Comparison of ENCODE assay signal across 11 cellular contexts in genomic region chr4:1039493-1040343, GRCh38. TPM values are rescaled to one million over a fixed set of nuclear protein-coding genes. Genes with fewer than 3 reads are reported as not detected.
DNase-seq lines count a peak whose midpoint lies in the region; ATAC-seq and TF ChIP-seq lines count a peak whose summit lies in the region.
"Had no signal": no experiment of that assay in that cellular context is flagged by ENCODE, and none has a peak within 500 bp of the region (broad histone marks: within the 10 kb centered on the region; RNA-seq: fewer than 3 reads in every experiment).

No MANE protein-coding gene starts in this region.

- H3K36me3 ChIP-seq in HCT116 (ENCODE audit: control insufficient read depth in 1 of 2, insufficient read depth in 2 of 2, low read length in 2 of 2): no peaks in the 10 kb centered on the region
- no peaks in the 10 kb centered on the region for H3K36me3 ChIP-seq in stomach

- no peak overlapping the region for H2AFZ ChIP-seq in HCT116 (ENCODE audit: low read depth, low read length, poor library complexity, severe bottlenecking)

- RAD21 ChIA-PET in HCT116 (lab: Charles Lee; ENCODE audit: low non-redundant PET in 1 of 2, low total read pairs in 2 of 2, uncharacterized antibody in 2 of 2, unreplicated experiment in 2 of 2): no interaction called here

- no peaks in the 10 kb centered on the region for H4K20me1 ChIP-seq in HCT116 (ENCODE audit: insufficient read depth)

- H3K27ac ChIP-seq in HCT116 (ENCODE audit: low read depth, low read length): peak overlapping the region; percentile 65
- no peak overlapping the region for H3K27ac ChIP-seq in right cardiac atrium (ENCODE audit: low read length)
- peak overlapping the region; percentile 55 to 87 (median 69) for H3K27ac ChIP-seq in stomach

- no peaks in the 10 kb centered on the region for H3K9me3 ChIP-seq in HCT116 (ENCODE audit: control insufficient read depth in 1 of 2, insufficient read depth in 1 of 2, low read depth in 1 of 2, low read length in 2 of 2)
- no peaks in the 10 kb centered on the region for H3K9me3 ChIP-seq in right cardiac atrium (ENCODE audit: control insufficient read depth, low read length)
- no peaks in the 10 kb centered on the region for H3K9me3 ChIP-seq in stomach

- no peak for DNase-seq in HCT116 (ENCODE audit: low read depth, low spot score)
- DNase-seq in amniotic stem cell (lab: John Stamatoyannopoulos, UW): peak; percentile 18
- peak; percentile 69 to 87 (median 85) for DNase-seq in right cardiac atrium
- DNase-seq in stomach: peak; percentile 82
- no peak for DNase-seq in GOT3 (lab: John Stamatoyannopoulos, UW)
- no peak for DNase-seq in DMS153 treated with DMSO at 0.1 percent for 48 hours (lab: John Stamatoyannopoulos, UW; ENCODE audit: unreplicated experiment)
- DNase-seq: activated CD4-positive, alpha-beta T cell treated with anti-CD3 and anti-CD28 coated beads, Interleukin-2, amount 50 U/mL, for 1 hour; MV-4-11; SHP77 had no signal

- no peaks in the 10 kb centered on the region for H3K79me2 ChIP-seq in HCT116 (ENCODE audit: insufficient read depth, low read length)

- intact Hi-C loops in HCT116 (cut with micrococcal nuclease): no loop called here
- intact Hi-C loops in right cardiac atrium (cut with DNase I): no loop called here
- intact Hi-C loops in stomach (cut with DNase I; ENCODE audit: low total_unique reads): no loop called here

- peak; percentile 44 for ATAC-seq in HCT116
- peak; percentile 10 to 28 for ATAC-seq in right cardiac atrium
- no peak for ATAC-seq in GM21526 (IDR thresholded peaks at IDR 0.05; ENCODE audit: low FRiP score, unreplicated experiment)
- no peak for ATAC-seq in HG03045 (IDR thresholded peaks at IDR 0.05; ENCODE audit: unreplicated experiment)

- TF ChIP-seq POLR2A in HCT116 (IDR thresholded peaks at IDR 0.05; ENCODE audit: borderline replicate concordance, extremely low read depth, insufficient read depth, insufficient read length) (no peak), stomach (IDR thresholded peaks at IDR 0.05) (no peak)

- no peak for TF ChIP-seq RAD21 in HCT116 (IDR thresholded peaks at IDR 0.05; ENCODE audit: low read depth)

- TF ChIP-seq EP300 in stomach (IDR thresholded peaks at IDR 0.05): no peak

- H3K4me2 ChIP-seq in HCT116 (ENCODE audit: low read length): peak overlapping the region; percentile 59

- TF ChIP-seq CTCF in HCT116 (IDR thresholded peaks at IDR 0.05 in 2 of 3, conservative IDR thresholded peaks at IDR 0.05 in 1 of 3; ENCODE audit: borderline replicate concordance in 1 of 3, insufficient read depth in 1 of 3, low read depth in 2 of 3, low read length in 2 of 3) (no peak), stomach (IDR thresholded peaks at IDR 0.05) (no peak)

- H3K4me3 ChIP-seq in HCT116 (replicated peaks in 1 of 2; ENCODE audit: low read depth in 1 of 2, low read length in 2 of 2) (no peak overlapping the region), right cardiac atrium (ENCODE audit: low read length) (no peak overlapping the region), stomach (no peak overlapping the region)

- BruUV-seq in HCT116 (replicated peaks; lab: Mats Ljungman, UMichigan): no TSS peak

- no peaks in the 10 kb centered on the region for H3K27me3 ChIP-seq in HCT116 (ENCODE audit: insufficient read depth, low read length)
- no peaks in the 10 kb centered on the region for H3K27me3 ChIP-seq in right cardiac atrium (ENCODE audit: control insufficient read depth, insufficient read depth)
- H3K27me3 ChIP-seq in stomach: peaks cover 0 to 28% (median 14%) of the 10 kb centered on the region in 3 donors

- CTCF ChIA-PET in HCT116 (lab: Charles Lee): no interaction called here

- peaks cover 48 to 65% of the 10 kb centered on the region in 2 experiments for H3K4me1 ChIP-seq in HCT116 (ENCODE audit: control insufficient read depth in 1 of 2, insufficient read depth in 2 of 2, low read length in 2 of 2)
- H3K4me1 ChIP-seq in right cardiac atrium (ENCODE audit: control insufficient read depth, insufficient read depth, low read length): peaks cover 2% of the 10 kb centered on the region
- peaks cover 48 to 84% (median 71%) of the 10 kb centered on the region in 4 donors for H3K4me1 ChIP-seq in stomach

- WGBS in right cardiac atrium: 58% methylated on average over 20 of the region's 20 CpGs
- WGBS in stomach, 5 donors: 20 to 56% (median 30%) methylated on average over 15 to 20 of the region's 20 CpGs

- H3K9ac ChIP-seq in HCT116 (ENCODE audit: low read length): peak overlapping the region; percentile 40

- no peaks in the 10 kb centered on the region for H3K9me2 ChIP-seq in HCT116 (ENCODE audit: insufficient read depth)

- POLR2A ChIA-PET in HCT116 (lab: Charles Lee): no interaction called here

TF ChIP-seq in HCT116, 20 proteins besides CTCF, POLR2A, EP300 and RAD21:
- TF ChIP-seq YY1 (IDR thresholded peaks at IDR 0.05; ENCODE audit: extremely low read depth, insufficient replicate concordance, low read depth, low read length): peak; percentile 52
- no peak for TF ChIP-seq CEBPB (IDR thresholded peaks at IDR 0.05; ENCODE audit: low read depth)
- no peak for TF ChIP-seq EZH2 (IDR thresholded peaks at IDR 0.05)
- TF ChIP-seq SP1 (IDR thresholded peaks at IDR 0.05; ENCODE audit: low read depth): no peak
- TF ChIP-seq TCF7L2 (IDR thresholded peaks at IDR 0.05; ENCODE audit: borderline replicate concordance, extremely low read depth, insufficient read depth, insufficient read length): no peak
- no peak for TF ChIP-seq SIN3A (IDR thresholded peaks at IDR 0.05; ENCODE audit: low read depth)
- peak; percentile 33 for TF ChIP-seq POLR2AphosphoS5 (IDR thresholded peaks at IDR 0.05; ENCODE audit: low read depth, low read length)
TF ChIP-seq in HCT116: peak in this region for 2.

RNA-seq across cellular contexts. Expression of gene FGFRL1, which starts 28.3 kb away (rescaled TPM):
- total RNA-seq in HCT116 (2021; ENCODE audit: unreplicated experiment) (91.1 TPM), right cardiac atrium (10 to 100 TPM; 17.4 to 21.7 (median 20.3) TPM), stomach (10 to 100 TPM in 3 of 5 donors, 1 to 10 TPM in 2; 3.5 to 42.7 (median 19.6) TPM)
- polyA plus RNA-seq in HCT116 (2012): 75.9 and 100 TPM in 2 replicates
- polyA plus RNA-seq in right cardiac atrium (19.2 TPM), stomach (10 to 100 TPM in 1 of 3 donors, 1 to 10 TPM in 2; 5.8 to 10.3 (median 9.2) TPM)

RNA-seq across cellular contexts. Expression of gene SLC26A1, which starts 46.5 kb away (rescaled TPM):
- 0.22 TPM for total RNA-seq in HCT116 (2021; ENCODE audit: unreplicated experiment)
- polyA plus RNA-seq in HCT116 (2012): 4.4 and 5.6 TPM in 2 replicates
- under 1 TPM in 2 of 4 donors, not detected in 2; 0.36 to 0.37 TPM for total RNA-seq in right cardiac atrium
- polyA plus RNA-seq in right cardiac atrium: 0.34 TPM
- 1 to 10 TPM in 2 of 5 donors, under 1 TPM in 1, not detected in 2; 0.18 to 5.8 (median 3.5) TPM for total RNA-seq in stomach
- 1 to 10 TPM in 1 of 3 donors, under 1 TPM in 1, not detected in 1; 0.68 to 8.9 TPM for polyA plus RNA-seq in stomach

RNA-seq across cellular contexts. Expression of gene IDUA, which starts 52.9 kb away (rescaled TPM):
- total RNA-seq in HCT116 (2021; ENCODE audit: unreplicated experiment): 28.2 TPM
- 22.3 and 26.0 TPM in 2 replicates for polyA plus RNA-seq in HCT116 (2012)
- total RNA-seq in right cardiac atrium: 10 to 100 TPM; 14.7 to 17.4 (median 17.1) TPM
- polyA plus RNA-seq in right cardiac atrium: 8.5 TPM
- 100 to 1,000 TPM in 1 of 5 donors, 10 to 100 TPM in 3, 1 to 10 TPM in 1; 8.8 to 278 (median 92.4) TPM for total RNA-seq in stomach
- polyA plus RNA-seq in stomach: 10 to 100 TPM; 10.8 to 21.9 (median 15.4) TPM

Comparison
In these comparisons a context has a peak if more than half of its experiments do, and no peak if none do; other contexts are left out.
1. ATAC-seq: peak in HCT116 (single experiment) and right cardiac atrium (2 of 2); none in GM21526 (single experiment) and HG03045 (single experiment).
2. DNase-seq: peak in amniotic stem cell (single experiment), right cardiac atrium (3 of 3) and stomach (single experiment); none in HCT116 (single experiment), GOT3 (single experiment) and DMS153 treated with DMSO at 0.1 percent for 48 hours (single experiment).